In genomic region chr2:197210450-197210849, GRCh38 we compare ENCODE assay signal across 13 cellular contexts.
DNase-seq lines count a peak whose midpoint lies in the region; TF ChIP-seq lines count a peak whose summit lies in the region.
"Had no signal": no experiment of that assay in that cellular context is flagged by ENCODE, and none has a peak within 500 bp of the region (broad histone marks: within the 10 kb centered on the region; RNA-seq: fewer than 3 reads in every experiment).

No MANE protein-coding gene starts in this region.

- 54 to 78% methylated on average over 3 of the region's 3 CpGs for WGBS in esophagus, 2 donors
- 48 to 89% (median 58%) methylated on average over 3 of the region's 3 CpGs for WGBS in spleen, 5 donors

- H3K27ac ChIP-seq in esophagus (ENCODE audit: low read depth in 2 of 2, low read length in 1 of 2) = peak overlapping the region; percentile 5 to 32
- H3K27ac ChIP-seq in spleen = peak overlapping the region; percentile 69 to 93 (median 84)
- H3K27ac ChIP-seq: KMS-11, right atrium auricular region had no signal

- TF ChIP-seq CTCF in GM12875 (IDR thresholded peaks at IDR 0.05; ENCODE audit: borderline replicate concordance, insufficient read depth, low read depth, low read length) (no peak), spleen (IDR thresholded peaks at IDR 0.05 in 8 of 11, conservative IDR thresholded peaks at IDR 0.05 in 3 of 11) (no peak)

- H3K4me1 ChIP-seq in esophagus (ENCODE audit: control insufficient read depth in 2 of 2, insufficient read depth in 2 of 2, low read length in 1 of 2) (no peaks in the 10 kb centered on the region), spleen (peaks cover 63 to 100% (median 100%) of the 10 kb centered on the region in 6 donors)

- DNase-seq in OCI-M1 (lab: John Stamatoyannopoulos, UW) = peak; percentile 43
- no peak for DNase-seq in spleen
- DNase-seq in NCI-H1930 (lab: John Stamatoyannopoulos, UW) = no peak
- DNase-seq in activated CD4-positive, CD25-positive, alpha-beta regulatory T cell (lab: John Stamatoyannopoulos, UW) = no peak
- DNase-seq in SW480 (ENCODE audit: low spot score) = no peak
- DNase-seq: caudate nucleus, DMS79 treated with DMSO at 0.1 percent for 48 hours, foreskin fibroblast, SHP77 treated with DMSO at 0.1 percent for 48 hours had no signal

- H3K36me3 ChIP-seq in esophagus (ENCODE audit: control insufficient read depth in 2 of 2, insufficient read depth in 2 of 2, low read length in 1 of 2) (no peaks in the 10 kb centered on the region), spleen (peaks cover 0 to 3% (median 0%) of the 10 kb centered on the region in 6 donors)
- H3K36me3 ChIP-seq: right atrium auricular region had no signal

- no peak for TF ChIP-seq POLR2A in spleen (IDR thresholded peaks at IDR 0.05)

- H3K27me3 ChIP-seq in esophagus (ENCODE audit: control insufficient read depth in 1 of 2, insufficient read depth in 2 of 2, low read length in 2 of 2) (no peaks in the 10 kb centered on the region), spleen (replicated peaks in 1 of 7) (no peaks in the 10 kb centered on the region)
- H3K27me3 ChIP-seq: right atrium auricular region had no signal

- H3K4me3 ChIP-seq in GM12875 (ENCODE audit: low read depth, low read length) (peak overlapping the region; percentile 5), esophagus (ENCODE audit: low read depth in 1 of 2, low read length in 2 of 2) (no peak overlapping the region), spleen (peak overlapping the region in 1 of 8 donors; percentile 23)
- H3K4me3 ChIP-seq: right atrium auricular region had no signal

- H3K9me3 ChIP-seq in esophagus (ENCODE audit: control insufficient read depth in 2 of 2, insufficient read depth in 1 of 2, low read depth in 1 of 2, low read length in 1 of 2) (no peaks in the 10 kb centered on the region), spleen (no peaks in the 10 kb centered on the region)
- H3K9me3 ChIP-seq: right atrium auricular region had no signal

- intact Hi-C loops in spleen (cut with DNase I; ENCODE audit: low total_unique reads) = no loop called here
